Comparison of ENCODE assay signal across 11 cellular contexts in genomic region chr16:73032548-73033270, GRCh38. TPM values are rescaled to one million over a fixed set of nuclear protein-coding genes. Genes with fewer than 3 reads are reported as not detected.
DNase-seq lines count a peak whose midpoint lies in the region; ATAC-seq and TF ChIP-seq lines count a peak whose summit lies in the region.
"Had no signal": no experiment of that assay in that cellular context is flagged by ENCODE, and none has a peak within 500 bp of the region (broad histone marks: within the 10 kb centered on the region; RNA-seq: fewer than 3 reads in every experiment).

No MANE protein-coding gene starts in this region.

- H3K36me3 Mint-ChIP-seq in dendritic cell treated with granulocyte-macrophage colony-stimulating factor and Interleukin-4, amounts not matched to agents 40 ng/mL and 50 ng/mL, for 4 days (ENCODE audit: low read depth): no peaks in the 10 kb centered on the region

- no peak overlapping the region for H3K4me3 Mint-ChIP-seq in dendritic cell treated with granulocyte-macrophage colony-stimulating factor and Interleukin-4, amounts not matched to agents 40 ng/mL and 50 ng/mL, for 4 days
- H3K4me3 Mint-ChIP-seq: central memory CD8-positive, alpha-beta T cell had no signal

- no peaks in the 10 kb centered on the region for H3K36me3 ChIP-seq in H7 (replicated peaks; ENCODE audit: control insufficient read depth, insufficient read depth, low read length)
- H3K36me3 ChIP-seq: neutrophil had no signal

- DNase-seq in GM10266 (ENCODE audit: extremely low spot score) (peak; percentile 52), H7 (peak; percentile 76), pons (ENCODE audit: low spot score) (peak; percentile 75), OCI-M2 (lab: John Stamatoyannopoulos, UW; ENCODE audit: unreplicated experiment) (no peak)
- DNase-seq: NCI-H187 had no signal

- peaks cover 78% of the 10 kb centered on the region for H3K27me3 ChIP-seq in H7 (ENCODE audit: control insufficient read depth, insufficient read depth, low read length)

- H3K9me3 Mint-ChIP-seq in dendritic cell treated with granulocyte-macrophage colony-stimulating factor and Interleukin-4, amounts not matched to agents 40 ng/mL and 50 ng/mL, for 4 days: no peaks in the 10 kb centered on the region
- H3K9me3 Mint-ChIP-seq: central memory CD8-positive, alpha-beta T cell had no signal

- TF ChIP-seq CTCF in GM10266 (IDR thresholded peaks at IDR 0.05; ENCODE audit: control insufficient read depth, insufficient read depth, low read depth, missing control alignments): peak; percentile 31

- H3K27me3 Mint-ChIP-seq in dendritic cell treated with granulocyte-macrophage colony-stimulating factor and Interleukin-4, amounts not matched to agents 40 ng/mL and 50 ng/mL, for 4 days: peaks cover 23% of the 10 kb centered on the region

- intact Hi-C loops in dendritic cell treated with granulocyte-macrophage colony-stimulating factor and Interleukin-4, amounts not matched to agents 40 ng/mL and 50 ng/mL, for 4 days (cut with micrococcal nuclease): no loop called here

- H3K4me3 ChIP-seq in H7 (ENCODE audit: insufficient read depth, low read depth, low read length): no peak overlapping the region

- ATAC-seq in GM21825 (IDR thresholded peaks at IDR 0.05; ENCODE audit: unreplicated experiment) (no peak), HG03139 (IDR thresholded peaks at IDR 0.05; ENCODE audit: unreplicated experiment) (no peak), HG03521 (IDR thresholded peaks at IDR 0.05; ENCODE audit: unreplicated experiment) (no peak)

- H3K4me1 Mint-ChIP-seq in dendritic cell treated with granulocyte-macrophage colony-stimulating factor and Interleukin-4, amounts not matched to agents 40 ng/mL and 50 ng/mL, for 4 days (ENCODE audit: low read depth): peaks cover 65% of the 10 kb centered on the region
- H3K4me1 Mint-ChIP-seq: central memory CD8-positive, alpha-beta T cell had no signal

- peak overlapping the region; percentile 11 for H3K27ac Mint-ChIP-seq in dendritic cell treated with granulocyte-macrophage colony-stimulating factor and Interleukin-4, amounts not matched to agents 40 ng/mL and 50 ng/mL, for 4 days

RNA-seq across cellular contexts. Expression of gene ZFHX3, which starts 15.2 kb away (rescaled TPM):
- total RNA-seq in H7 (2014; rRNA removed; shearing (Covaris generic)): 1.2 and 1.3 TPM in 2 replicates
